ENCODE assay signal across 12 cellular contexts in genomic region chr15:99248000-99248727, GRCh38. TPM values are rescaled to one million over a fixed set of nuclear protein-coding genes. Genes with fewer than 3 reads are reported as not detected.
DNase-seq lines count a peak whose midpoint lies in the region; ATAC-seq and TF ChIP-seq lines count a peak whose summit lies in the region.
"Had no signal": no experiment of that assay in that cellular context is flagged by ENCODE, and none has a peak within 500 bp of the region (broad histone marks: within the 10 kb centered on the region; RNA-seq: fewer than 3 reads in every experiment).

No MANE protein-coding gene starts in this region.

- H3K27me3 ChIP-seq in GM23338 (ENCODE audit: insufficient read depth) = no peaks in the 10 kb centered on the region
- peaks cover 6% of the 10 kb centered on the region for H3K27me3 ChIP-seq in iPS-15b (ENCODE audit: control insufficient read depth, insufficient read depth, low read length)
- H3K27me3 ChIP-seq in spleen (replicated peaks in 1 of 7) = no peaks in the 10 kb centered on the region
- no peaks in the 10 kb centered on the region for H3K27me3 ChIP-seq in aorta (ENCODE audit: control insufficient read depth in 1 of 2, insufficient read depth in 2 of 2, low read length in 1 of 2)

- no peak overlapping the region for H2AFZ ChIP-seq in GM23338

- H3K36me3 Mint-ChIP-seq in GM23338 (ENCODE audit: low read depth) = no peaks in the 10 kb centered on the region

- H4K20me1 ChIP-seq in GM23338 (replicated peaks; ENCODE audit: insufficient read depth) = no peaks in the 10 kb centered on the region

- H3K4me2 ChIP-seq in GM23338 = peak overlapping the region; percentile 86

- H3K4me1 ChIP-seq in GM23338 (ENCODE audit: insufficient read depth) = peaks cover 10% of the 10 kb centered on the region; the same call in 1 of the 2 replicates
- no peaks in the 10 kb centered on the region for H3K4me1 ChIP-seq in iPS-15b (ENCODE audit: control insufficient read depth, insufficient read depth, low read length)
- peaks cover 9 to 50% (median 39%) of the 10 kb centered on the region in 6 donors for H3K4me1 ChIP-seq in spleen
- H3K4me1 ChIP-seq in aorta (ENCODE audit: control insufficient read depth in 1 of 2, insufficient read depth in 2 of 2, low read length in 2 of 2) = peaks cover 0 to 1% of the 10 kb centered on the region in 2 donors

- DNase-seq in GM23338 (ENCODE audit: low spot score) (peak; percentile 6), SK-N-MC (ENCODE audit: low read depth, low spot score) (no peak), spleen (no peak), NCI-H187 (lab: John Stamatoyannopoulos, UW) (no peak), HT-29 (ENCODE audit: low spot score) (no peak), aorta (no peak)
- DNase-seq: activated CD4-positive, alpha-beta T cell treated with anti-CD3 and anti-CD28 coated beads, Interleukin-2, amount 50 U/mL, for 1 hour; activated naive CD8-positive, alpha-beta T cell treated with anti-CD3 and anti-CD28 coated beads, Interleukin-2, amount 10 ng/mL, durations not matched to agents 7 days and 5 days; NK-92 treated with Interleukin-12 subunit alpha and Interleukin-12 subunit beta, amount 100 ng/mL, for 24 hours had no signal

- intact Hi-C loops in spleen (cut with DNase I; ENCODE audit: low total_unique reads) = no loop called here
- intact Hi-C loops in aorta (cut with DNase I) = no loop called here

- H3K9me2 ChIP-seq in GM23338 (ENCODE audit: insufficient read depth) = no peaks in the 10 kb centered on the region

- no peaks in the 10 kb centered on the region for H3K9me3 ChIP-seq in SK-N-MC (ENCODE audit: low read depth, low read length)
- H3K9me3 ChIP-seq in iPS-15b (ENCODE audit: control insufficient read depth, insufficient read depth, low read length) = no peaks in the 10 kb centered on the region
- H3K9me3 ChIP-seq in spleen = no peaks in the 10 kb centered on the region
- H3K9me3 ChIP-seq in aorta (ENCODE audit: control insufficient read depth, low read length) = no peaks in the 10 kb centered on the region

- WGBS in spleen, 5 donors = 79 to 91% (median 88%) methylated on average over 7 of the region's 7 CpGs
- WGBS in aorta, 2 donors = 63 to 66% methylated on average over 7 of the region's 7 CpGs

- TF ChIP-seq POLR2A in spleen (IDR thresholded peaks at IDR 0.05) = no peak

- H3K79me2 ChIP-seq in GM23338 (replicated peaks; ENCODE audit: insufficient read depth) = peaks cover 49% of the 10 kb centered on the region

- H3K27ac Mint-ChIP-seq in GM23338 = no peak overlapping the region
- H3K27ac Mint-ChIP-seq: activated naive CD8-positive, alpha-beta T cell treated with anti-CD3 and anti-CD28 coated beads, Interleukin-2, amount 10 ng/mL, durations not matched to agents 7 days and 5 days; progenitor cell of endocrine pancreas had no signal

- H3K9ac ChIP-seq in SK-N-MC (ENCODE audit: insufficient read length) (peak overlapping the region; percentile 92), iPS-15b (ENCODE audit: low read depth, low read length) (no peak overlapping the region)

- no peak overlapping the region for H3K4me3 Mint-ChIP-seq in GM23338
- H3K4me3 Mint-ChIP-seq: activated naive CD8-positive, alpha-beta T cell treated with anti-CD3 and anti-CD28 coated beads, Interleukin-2, amount 10 ng/mL, durations not matched to agents 7 days and 5 days had no signal

- H3K27me3 Mint-ChIP-seq in GM23338 (ENCODE audit: insufficient read depth, low read depth, poor library complexity) = no peaks in the 10 kb centered on the region
- H3K27me3 Mint-ChIP-seq: progenitor cell of endocrine pancreas had no signal

- 0 out of 3 replicates have a peak, but pooled peaks cover 9% of the 10 kb centered on the region for H3K4me1 Mint-ChIP-seq in GM23338

- H3K9me3 Mint-ChIP-seq in GM23338 = no peaks in the 10 kb centered on the region
- H3K9me3 Mint-ChIP-seq: activated naive CD8-positive, alpha-beta T cell treated with anti-CD3 and anti-CD28 coated beads, Interleukin-2, amount 10 ng/mL, durations not matched to agents 7 days and 5 days had no signal

- ATAC-seq in GM23338 = no peak
- no peak for ATAC-seq in HG02938 (IDR thresholded peaks at IDR 0.05; ENCODE audit: unreplicated experiment)
- no peak for ATAC-seq in aorta (ENCODE audit: low FRiP score)

- TF ChIP-seq CTCF in GM23338 (conservative IDR thresholded peaks at IDR 0.05; ENCODE audit: low read depth in 2 of 2) (no peak), spleen (IDR thresholded peaks at IDR 0.05 in 8 of 11, conservative IDR thresholded peaks at IDR 0.05 in 3 of 11) (no peak)

- H3K36me3 ChIP-seq in GM23338 (ENCODE audit: insufficient read depth) (no peaks in the 10 kb centered on the region), SK-N-MC (ENCODE audit: insufficient read depth, low read length) (no peaks in the 10 kb centered on the region), iPS-15b (ENCODE audit: control insufficient read depth, insufficient read depth, low read length) (no peaks in the 10 kb centered on the region), spleen (no peaks in the 10 kb centered on the region), aorta (ENCODE audit: control insufficient read depth in 1 of 2, insufficient read depth in 2 of 2, low read length in 1 of 2) (no peaks in the 10 kb centered on the region)

- no peak overlapping the region for H3K27ac ChIP-seq in GM23338 (ENCODE audit: low read depth)
- no peak overlapping the region for H3K27ac ChIP-seq in SK-N-MC
- H3K27ac ChIP-seq in spleen = peak overlapping the region in 2 of 8 donors; percentile 87 to 91
- H3K27ac ChIP-seq in aorta (ENCODE audit: low read depth in 1 of 2, low read length in 2 of 2) = no peak overlapping the region

- H3K4me3 ChIP-seq in GM23338 = peak overlapping the region; percentile 54
- H3K4me3 ChIP-seq in SK-N-MC = peak overlapping the region; percentile 89
- peak overlapping the region; percentile 88 for H3K4me3 ChIP-seq in iPS-15b (ENCODE audit: low read depth, low read length)
- H3K4me3 ChIP-seq in spleen = peak overlapping the region; percentile 8 to 80 (median 70)
- H3K4me3 ChIP-seq in aorta (ENCODE audit: low read length in 2 of 2) = peak overlapping the region in 1 of 2 donors; percentile 99

- peaks cover 5% of the 10 kb centered on the region; the same call in 1 of the 2 replicates for H3F3A ChIP-seq in GM23338 (replicated peaks; ENCODE audit: low read depth)

TF ChIP-seq in GM23338, 12 proteins besides CTCF, POLR2A, EP300 and RAD21:
- TF ChIP-seq ZNF114 (CRISPR knock-in tag; IDR thresholded peaks at IDR 0.05) (no peak), NANOG (IDR thresholded peaks at IDR 0.05; ENCODE audit: borderline replicate concordance) (no peak), ETS1 (IDR thresholded peaks at IDR 0.05) (no peak), CREB1 (CRISPR knock-in tag; IDR thresholded peaks at IDR 0.05; ENCODE audit: low read depth) (no peak)

RNA-seq across cellular contexts. Expression of gene TTC23, which starts 1.2 kb away (rescaled TPM):
- 17.0 and 25.2 TPM in 2 replicates for total RNA-seq in GM23338 (2014; rRNA removed; shearing (Covaris generic))
- polyA plus RNA-seq in GM23338 (2016; fragmentation: Nextera tagmentation; extraction: Ambion mirVana) (6.3 and 6.6 TPM in 2 replicates), spleen (1 to 10 TPM; 3.6 to 5.6 (median 3.7) TPM), aorta (10 to 100 TPM in 1 of 2 donors, 1 to 10 TPM in 1; 8.3 to 12.3 TPM)
- total RNA-seq in spleen (10 to 100 TPM in 6 of 7 donors, 1 to 10 TPM in 1; 9.5 to 17.0 (median 14.2) TPM), aorta (10 to 100 TPM; 28.2 to 33.6 TPM)
- 8.3 and 8.6 TPM in 2 replicates for total RNA-seq in HT-29 (2014; rRNA removed; shearing (Covaris generic))

RNA-seq across cellular contexts. Expression of gene LRRC28, which starts 3.1 kb away (rescaled TPM):
- total RNA-seq in GM23338 (2014; rRNA removed; shearing (Covaris generic)) = 26.7 and 28.4 TPM in 2 replicates
- 12.2 and 12.9 TPM in 2 replicates for polyA plus RNA-seq in GM23338 (2016; fragmentation: Nextera tagmentation; extraction: Ambion mirVana)
- total RNA-seq in spleen = 10 to 100 TPM; 20.9 to 63.3 (median 26.0) TPM
- 1 to 10 TPM; 6.0 to 7.6 (median 7.1) TPM for polyA plus RNA-seq in spleen
- 10.9 and 13.4 TPM in 2 replicates for total RNA-seq in HT-29 (2014; rRNA removed; shearing (Covaris generic))
- 10 to 100 TPM; 22.7 to 27.5 TPM for total RNA-seq in aorta
- 10 to 100 TPM; 14.5 to 16.6 TPM for polyA plus RNA-seq in aorta
